ENCODE assay signal across 23 cellular contexts in genomic region chr14:62253931-62254330, GRCh38.
"Had no signal": no experiment of that assay in that cellular context is flagged by ENCODE, and none has a peak within 500 bp of the region (broad histone marks: within the 10 kb centered on the region; RNA-seq: fewer than 3 reads in every experiment).

No MANE protein-coding gene starts in this region.

- H3K36me3 ChIP-seq: SJSA1 had no signal

- H3K27ac ChIP-seq: RWPE1, SJSA1, SK-N-MC had no signal

- H3K4me1 ChIP-seq: SJSA1 had no signal

- DNase-seq: KBM-7, MV-4-11, NCI-H1092, NCI-H1417 treated with DMSO at 0.1 percent for 48 hours, NCI-H146, NCI-H1694 treated with DMSO at 0.1 percent for 48 hours, NCI-H1930, NCI-H2081, NCI-H2107, NCI-H2171, NCI-H226, NCI-H446, NCI-H510A, NCI-H524 treated with DMSO at 0.1 percent for 48 hours, NCI-H69, NCI-H774, PC-3, SIG-M5 had no signal

- H3K27me3 ChIP-seq: SJSA1 had no signal

- ATAC-seq: Panc1, PC-3, Right ventricle myocardium inferior had no signal

- H3K4me3 ChIP-seq: SJSA1, SK-N-MC had no signal

- H3K9me3 ChIP-seq: SJSA1 had no signal
